Comparison of ENCODE assay signal across 8 cellular contexts in genomic region chr1:52055854-52056109, GRCh38. TPM values are rescaled to one million over a fixed set of nuclear protein-coding genes. Genes with fewer than 3 reads are reported as not detected.
A peak's percentile ranks its signal among the peaks of the same experiment; 100 is the strongest.
DNase-seq lines count a peak whose midpoint lies in the region; ATAC-seq and TF ChIP-seq lines count a peak whose summit lies in the region.

No MANE protein-coding gene starts in this region.

- H2BK5ac ChIP-seq in mesenchymal stem cell (ENCODE audit: low read depth, low read length, poor library complexity, severe bottlenecking), result peak overlapping the region; percentile 78

- H3K4me1 Mint-ChIP-seq in activated naive CD4-positive, alpha-beta T cell treated with anti-CD3 and anti-CD28 coated beads, Interleukin-2, amount 50 U/mL, for 24 hours, result peaks cover 65% of the 10 kb centered on the region

- no peak overlapping the region for H4K91ac ChIP-seq in mesenchymal stem cell (ENCODE audit: low read length)

- H3K27ac ChIP-seq in body of pancreas, result peak overlapping the region; percentile 91 to 98 (median 94)
- H3K27ac ChIP-seq in mesenchymal stem cell (ENCODE audit: low read length, poor library complexity, severe bottlenecking), result peak overlapping the region; percentile 99
- H3K27ac ChIP-seq in upper lobe of right lung, result peak overlapping the region; percentile 93

- no peaks in the 10 kb centered on the region for H3K9me3 Mint-ChIP-seq in activated naive CD4-positive, alpha-beta T cell treated with anti-CD3 and anti-CD28 coated beads, Interleukin-2, amount 50 U/mL, for 24 hours

- H4K8ac ChIP-seq in mesenchymal stem cell (ENCODE audit: low read length), result no peak overlapping the region

- peak overlapping the region; percentile 97 for H3K4me3 Mint-ChIP-seq in activated naive CD4-positive, alpha-beta T cell treated with anti-CD3 and anti-CD28 coated beads, Interleukin-2, amount 50 U/mL, for 24 hours

- H3K27ac Mint-ChIP-seq in activated naive CD4-positive, alpha-beta T cell treated with anti-CD3 and anti-CD28 coated beads, Interleukin-2, amount 50 U/mL, for 24 hours, result peak overlapping the region; percentile 93

- H2AFZ ChIP-seq in mesenchymal stem cell (ENCODE audit: low read depth, low read length), result no peak overlapping the region

- no peak overlapping the region for H3K14ac ChIP-seq in mesenchymal stem cell (ENCODE audit: low read length in 2 of 2)

- peak overlapping the region; percentile 63 for H2AK5ac ChIP-seq in mesenchymal stem cell (ENCODE audit: low read length, severe bottlenecking)

- H2BK120ac ChIP-seq in mesenchymal stem cell (ENCODE audit: low read depth, low read length), result no peak overlapping the region

- TF ChIP-seq POLR2A in body of pancreas (IDR thresholded peaks at IDR 0.05), result no peak

- peak overlapping the region; percentile 67 to 98 for H3K18ac ChIP-seq in mesenchymal stem cell (ENCODE audit: low read depth in 1 of 2, low read length in 2 of 2)

- H3K79me1 ChIP-seq in mesenchymal stem cell (replicated peaks; ENCODE audit: low read length, poor library complexity, severe bottlenecking), result peaks cover 6% of the 10 kb centered on the region

- H3K4me2 ChIP-seq in mesenchymal stem cell (ENCODE audit: low read length, poor library complexity, severe bottlenecking), result peak overlapping the region; percentile 95

- no peak overlapping the region for H2BK15ac ChIP-seq in mesenchymal stem cell (ENCODE audit: low read depth, poor library complexity, severe bottlenecking)

- no peak for DNase-seq in activated naive CD4-positive, alpha-beta T cell treated with Interleukin-2 at 50 U/mL for 16 hours
- no peak for DNase-seq in body of pancreas
- DNase-seq in mesenchymal stem cell, result no peak
- no peak for DNase-seq in upper lobe of right lung
- no peak for DNase-seq in GM03348 (ENCODE audit: low spot score)

- TF ChIP-seq CTCF in body of pancreas (IDR thresholded peaks at IDR 0.05), result no peak
- TF ChIP-seq CTCF in upper lobe of right lung (IDR thresholded peaks at IDR 0.05), result no peak

- H3K36me3 ChIP-seq in body of pancreas (replicated peaks in 1 of 2; ENCODE audit: insufficient read depth in 1 of 2, low read depth in 2 of 2) (peaks cover 0 to 5% of the 10 kb centered on the region in 2 donors), mesenchymal stem cell (ENCODE audit: control insufficient read depth in 1 of 2, insufficient read depth in 2 of 2, low read depth in 1 of 2, low read length in 2 of 2) (peaks cover 0 to 22% of the 10 kb centered on the region in 2 experiments), upper lobe of right lung (peaks cover 34% of the 10 kb centered on the region)

- no peak overlapping the region for H2BK12ac ChIP-seq in mesenchymal stem cell (ENCODE audit: low read length in 2 of 2)

- peaks cover 10% of the 10 kb centered on the region for H3K36me3 Mint-ChIP-seq in activated naive CD4-positive, alpha-beta T cell treated with anti-CD3 and anti-CD28 coated beads, Interleukin-2, amount 50 U/mL, for 24 hours

- H3K4me3 ChIP-seq in body of pancreas (peak overlapping the region; percentile 83 to 87), mesenchymal stem cell (ENCODE audit: insufficient read depth in 1 of 2, low read depth in 1 of 2, low read length in 2 of 2) (peak overlapping the region; percentile 91 to 99), upper lobe of right lung (peak overlapping the region; percentile 97)

- H3K27me3 Mint-ChIP-seq in activated naive CD4-positive, alpha-beta T cell treated with anti-CD3 and anti-CD28 coated beads, Interleukin-2, amount 50 U/mL, for 24 hours, result no peaks in the 10 kb centered on the region

- peaks cover 41% of the 10 kb centered on the region for H3K4me1 ChIP-seq in body of pancreas
- no peaks in the 10 kb centered on the region for H3K4me1 ChIP-seq in mesenchymal stem cell (ENCODE audit: control insufficient read depth, insufficient read depth, low read depth, low read length)
- H3K4me1 ChIP-seq in upper lobe of right lung, result peaks cover 42% of the 10 kb centered on the region

- WGBS in body of pancreas, 2 donors, result 1% methylated on average over 6 of the region's 6 CpGs
- under 1% methylated on average over 6 of the region's 6 CpGs for WGBS in mesenchymal stem cell

- H3K4ac ChIP-seq in mesenchymal stem cell (ENCODE audit: low read depth in 1 of 2, low read length in 2 of 2), result no peak overlapping the region

- ATAC-seq in body of pancreas (no peak), upper lobe of right lung (no peak), GM19467 (IDR thresholded peaks at IDR 0.05; ENCODE audit: unreplicated experiment) (no peak), HG03442 (IDR thresholded peaks at IDR 0.05; ENCODE audit: unreplicated experiment) (no peak)

- H3K23ac ChIP-seq in mesenchymal stem cell (ENCODE audit: low read length in 2 of 2), result no peak overlapping the region

- peak overlapping the region; percentile 94 for H3K9ac ChIP-seq in mesenchymal stem cell (ENCODE audit: low read length)

- intact Hi-C loops in body of pancreas (cut with DNase I) (no loop called here), upper lobe of right lung (cut with DNase I) (no loop called here)

- H3K9me3 ChIP-seq in body of pancreas (no peaks in the 10 kb centered on the region), mesenchymal stem cell (ENCODE audit: control insufficient read depth, low read length) (no peaks in the 10 kb centered on the region), upper lobe of right lung (no peaks in the 10 kb centered on the region)

- H3K27me3 ChIP-seq in body of pancreas (no peaks in the 10 kb centered on the region), mesenchymal stem cell (ENCODE audit: control insufficient read depth in 1 of 2, insufficient read depth in 1 of 2, low read length in 2 of 2) (no peaks in the 10 kb centered on the region), upper lobe of right lung (no peaks in the 10 kb centered on the region)

RNA-seq across cellular contexts. Expression of gene BTF3L4, which starts 0.3 kb away (rescaled TPM):
- total RNA-seq in body of pancreas, result 10 to 100 TPM; 23.1 to 26.5 TPM
- 58.2 TPM for polyA plus RNA-seq in mesenchymal stem cell (2013, experiment 1 of 2)
- polyA plus RNA-seq in mesenchymal stem cell (2013, experiment 2 of 2), result 57.8 TPM
- 34.2 TPM for total RNA-seq in upper lobe of right lung

RNA-seq across cellular contexts. Expression of gene TXNDC12, which starts 0.8 kb away (rescaled TPM):
- 10 to 100 TPM; 25.7 to 38.7 TPM for total RNA-seq in body of pancreas
- 104 TPM for polyA plus RNA-seq in mesenchymal stem cell (2013, experiment 1 of 2)
- 106 TPM for polyA plus RNA-seq in mesenchymal stem cell (2013, experiment 2 of 2)
- 44.8 TPM for total RNA-seq in upper lobe of right lung

RNA-seq across cellular contexts. Expression of gene KTI12, which starts 22.2 kb away (rescaled TPM):
- total RNA-seq in body of pancreas (1 to 10 TPM; 7.6 to 8.8 TPM), upper lobe of right lung (7.3 TPM)
- 9.0 TPM for polyA plus RNA-seq in mesenchymal stem cell (2013, experiment 1 of 2)
- polyA plus RNA-seq in mesenchymal stem cell (2013, experiment 2 of 2), result 8.4 TPM
